17 cellular contexts compared by ENCODE assay signal in the genomic region with DNA sequence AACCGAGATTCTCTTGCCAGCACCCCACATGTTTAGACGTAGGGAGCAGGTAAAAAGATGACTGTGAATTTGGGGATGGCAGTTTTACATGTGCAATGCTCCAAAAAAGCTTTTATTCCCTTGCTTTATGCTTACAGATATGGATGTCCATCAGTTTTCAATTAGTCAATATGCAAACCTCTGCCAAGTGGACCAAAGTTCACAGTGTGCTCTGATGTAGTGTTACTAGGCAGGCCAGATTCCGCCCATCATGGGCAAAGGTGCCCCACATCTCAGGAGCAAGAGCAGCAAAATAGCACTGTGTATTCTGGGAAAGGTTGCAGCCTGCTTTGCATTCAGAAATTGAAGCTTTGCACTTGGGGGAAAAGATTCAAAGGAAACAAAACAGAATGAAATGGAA.
DNase-seq lines count a peak whose midpoint lies in the region; ATAC-seq and TF ChIP-seq lines count a peak whose summit lies in the region.
"Had no signal": no experiment of that assay in that cellular context is flagged by ENCODE, and none has a peak within 500 bp of the region (broad histone marks: within the 10 kb centered on the region; RNA-seq: fewer than 3 reads in every experiment).

No MANE protein-coding gene starts in this region.

- CTCF ChIA-PET in RWPE1 (lab: Yijun Ruan, JAX) = no interaction called here

- no peaks in the 10 kb centered on the region for H3F3A ChIP-seq in GM23248 (ENCODE audit: insufficient read depth)

- H4K20me1 ChIP-seq in GM23248 (ENCODE audit: insufficient read depth) = no peaks in the 10 kb centered on the region

- H3K4me2 ChIP-seq in GM23248 (ENCODE audit: unreplicated experiment) = no peak overlapping the region
- H3K4me2 ChIP-seq: KMS-11 had no signal

- no peaks in the 10 kb centered on the region for H3K27me3 ChIP-seq in GM23248 (replicated peaks; ENCODE audit: insufficient read depth)

- no peaks in the 10 kb centered on the region for H3K9me2 ChIP-seq in GM23248 (ENCODE audit: insufficient read depth)

- POLR2A ChIA-PET in RWPE1 (lab: Yijun Ruan, JAX; ENCODE audit: low non-redundant PET) = no interaction called here

- no peak overlapping the region for H3K9ac ChIP-seq in GM23248
- H3K9ac ChIP-seq: KMS-11 had no signal

- no peaks in the 10 kb centered on the region for H3K36me3 ChIP-seq in GM23248 (ENCODE audit: low read depth)

- in situ Hi-C loops in GM23248 (cut with MboI) = no loop called here

- H3K79me2 ChIP-seq in GM23248 (ENCODE audit: insufficient read depth) = no peaks in the 10 kb centered on the region

- no peak for ATAC-seq in HG02938 (IDR thresholded peaks at IDR 0.05; ENCODE audit: unreplicated experiment)

- 0 out of 2 replicates have a peak, but pooled peaks cover 4% of the 10 kb centered on the region for H3K4me1 ChIP-seq in GM23248 (ENCODE audit: insufficient read depth)

- 0 out of 2 replicates have a peak overlapping the region, but pooled peaks have one; percentile 9 for H2AFZ ChIP-seq in GM23248

- TF ChIP-seq CTCF in AG10803 (conservative IDR thresholded peaks at IDR 0.05; ENCODE audit: low read length) = no peak
- TF ChIP-seq CTCF in fibroblast of mammary gland (conservative IDR thresholded peaks at IDR 0.05; ENCODE audit: control insufficient read depth, insufficient read depth, low read depth, low read length) = no peak
- TF ChIP-seq CTCF in RWPE1 (conservative IDR thresholded peaks at IDR 0.05; ENCODE audit: low read depth) = no peak

- 37 to 46% methylated on average over 3 of the region's 3 CpGs for WGBS in GM23248 (ENCODE audit: low coverage in 1 of 2, low lambda C conversion rate in 2 of 2, missing lambda C conversion rate in 2 of 2), 2 experiments

- H3K4me3 ChIP-seq in AG10803 (ENCODE audit: low read length) = no peak overlapping the region
- no peak overlapping the region for H3K4me3 ChIP-seq in GM23248
- H3K4me3 ChIP-seq in fibroblast of mammary gland (ENCODE audit: control insufficient read depth, low read depth, low read length) = no peak overlapping the region

- peak; percentile 34 for DNase-seq in AG10803 (ENCODE audit: low read depth)
- DNase-seq in GM23248 = no peak
- DNase-seq in fibroblast of mammary gland (ENCODE audit: low read depth) = peak; percentile 52
- peak; percentile 10 for DNase-seq in mucosa of gallbladder (ENCODE audit: low spot score)
- no peak for DNase-seq in NCI-H1417 treated with DMSO at 0.1 percent for 48 hours (lab: John Stamatoyannopoulos, UW)
- DNase-seq in RWPE1 (ENCODE audit: low spot score) = no peak
- DNase-seq: AML-193, COR-L47, DMS 273 treated with DMSO at 0.1 percent for 48 hours, HFFc6, MV-4-11, NCI-H187 treated with DMSO at 0.1 percent for 48 hours, NCI-H226, NCI-H524, SIG-M5 had no signal

- H3K27ac ChIP-seq in GM23248 (no peak overlapping the region), RWPE1 (no peak overlapping the region)
- H3K27ac ChIP-seq: KMS-11 had no signal

- no peaks in the 10 kb centered on the region for H3K9me3 ChIP-seq in GM23248 (ENCODE audit: low read depth)

Comparison
In these comparisons a context has a peak if more than half of its experiments do, and no peak if none do; other contexts are left out.
1. DNase-seq: peak in AG10803 (single experiment), fibroblast of mammary gland (single experiment) and mucosa of gallbladder (single experiment); none in GM23248 (single experiment), NCI-H1417 treated with DMSO at 0.1 percent for 48 hours (single experiment) and RWPE1 (single experiment).